In genomic region chr17:36534117-36534880, GRCh38 we compare ENCODE assay signal across 9 cellular contexts. TPM values are rescaled to one million over a fixed set of nuclear protein-coding genes. Genes with fewer than 3 reads are reported as not detected.
A peak's percentile ranks its signal among the peaks of the same experiment; 100 is the strongest.
DNase-seq lines count a peak whose midpoint lies in the region; ATAC-seq, FAIRE-seq and TF ChIP-seq lines count a peak whose summit lies in the region.
"Had no signal": no experiment of that assay in that cellular context is flagged by ENCODE, and none has a peak within 500 bp of the region (broad histone marks: within the 10 kb centered on the region; RNA-seq: fewer than 3 reads in every experiment).

TSS of gene MYO19 (minus strand) at chr17:36534868. CDS start at chr17:36532538, 2,330 bp downstream.

- no peaks in the 10 kb centered on the region for H3K27me3 Mint-ChIP-seq in activated CD8-positive, alpha-beta T cell treated with anti-CD3 and anti-CD28 coated beads, Interleukin-2, amount 10 ng/mL, durations not matched to agents 7 days and 5 days (ENCODE audit: low read depth)
- no peaks in the 10 kb centered on the region for H3K27me3 Mint-ChIP-seq in endodermal cell (ENCODE audit: insufficient read depth)
- no peaks in the 10 kb centered on the region for H3K27me3 Mint-ChIP-seq in stimulated activated memory B cell treated with anti-CD40 and anti-IgM and Interleukin-4, amounts not matched to agents 10 μg/mL and 1 μg/mL and 100 μg/mL, for 72 hours

- peak within 1 kb of the TSS; percentile 99 for H3K27ac Mint-ChIP-seq in activated CD8-positive, alpha-beta T cell treated with anti-CD3 and anti-CD28 coated beads, Interleukin-2, amount 10 ng/mL, durations not matched to agents 7 days and 5 days
- H3K27ac Mint-ChIP-seq in endodermal cell, result peak within 1 kb of the TSS; percentile 99
- H3K27ac Mint-ChIP-seq in stimulated activated memory B cell treated with anti-CD40 and anti-IgM and Interleukin-4, amounts not matched to agents 10 μg/mL and 1 μg/mL and 100 μg/mL, for 72 hours, result peak within 1 kb of the TSS; percentile 91

- H3K4me1 ChIP-seq in BE2C (0 out of 2 replicates have a peak, but pooled peaks cover 3% of the 10 kb centered on the region), endodermal cell (ENCODE audit: control insufficient read depth, insufficient read depth, low read length) (peaks cover 7% of the 10 kb centered on the region)

- peak within 1 kb of the TSS; percentile 98 for H3K4me3 Mint-ChIP-seq in activated CD8-positive, alpha-beta T cell treated with anti-CD3 and anti-CD28 coated beads, Interleukin-2, amount 10 ng/mL, durations not matched to agents 7 days and 5 days
- H3K4me3 Mint-ChIP-seq in endodermal cell, result peak within 1 kb of the TSS; percentile 88
- H3K4me3 Mint-ChIP-seq in stimulated activated memory B cell treated with anti-CD40 and anti-IgM and Interleukin-4, amounts not matched to agents 10 μg/mL and 1 μg/mL and 100 μg/mL, for 72 hours, result peak within 1 kb of the TSS; percentile 92

- peaks cover 51% of the 10 kb centered on the region for H3K36me3 Mint-ChIP-seq in activated CD8-positive, alpha-beta T cell treated with anti-CD3 and anti-CD28 coated beads, Interleukin-2, amount 10 ng/mL, durations not matched to agents 7 days and 5 days (ENCODE audit: low read depth)
- peaks cover 47% of the 10 kb centered on the region for H3K36me3 Mint-ChIP-seq in endodermal cell (ENCODE audit: low read depth)
- H3K36me3 Mint-ChIP-seq in stimulated activated memory B cell treated with anti-CD40 and anti-IgM and Interleukin-4, amounts not matched to agents 10 μg/mL and 1 μg/mL and 100 μg/mL, for 72 hours, result peaks cover 31% of the 10 kb centered on the region

- H3K27ac ChIP-seq in endodermal cell (ENCODE audit: low read depth, low read length), result peak within 1 kb of the TSS; percentile 93

- WGBS in endodermal cell (ENCODE audit: insufficient coverage in 1 of 2, insufficient read length in 1 of 2), 2 experiments, result 0 to 1% methylated on average over 14 to 44 of the region's 44 CpGs

- FAIRE-seq in GM19239 (lab: Jason Lieb, UNC), result no peak
- FAIRE-seq: TTC549 had no signal

- H3K9me3 ChIP-seq in BE2C (no peaks in the 10 kb centered on the region), endodermal cell (ENCODE audit: control insufficient read depth, low read length) (no peaks in the 10 kb centered on the region)

- H3K9me3 Mint-ChIP-seq in activated CD8-positive, alpha-beta T cell treated with anti-CD3 and anti-CD28 coated beads, Interleukin-2, amount 10 ng/mL, durations not matched to agents 7 days and 5 days (ENCODE audit: insufficient read depth), result no peaks in the 10 kb centered on the region
- no peaks in the 10 kb centered on the region for H3K9me3 Mint-ChIP-seq in endodermal cell
- no peaks in the 10 kb centered on the region for H3K9me3 Mint-ChIP-seq in stimulated activated memory B cell treated with anti-CD40 and anti-IgM and Interleukin-4, amounts not matched to agents 10 μg/mL and 1 μg/mL and 100 μg/mL, for 72 hours

- H3K36me3 ChIP-seq in BE2C (peaks cover 63% of the 10 kb centered on the region), endodermal cell (ENCODE audit: control insufficient read depth, insufficient read depth, low read length) (peaks cover 59% of the 10 kb centered on the region)

- H3K9ac ChIP-seq in endodermal cell (ENCODE audit: extremely low read depth, low read length, poor library complexity, severe bottlenecking), result peak within 1 kb of the TSS; percentile 91

- ATAC-seq in HG03460 (IDR thresholded peaks at IDR 0.05; ENCODE audit: unreplicated experiment), result peak; percentile 31
- peak; percentile 37 for ATAC-seq in activated CD8-positive, alpha-beta T cell treated with anti-CD3 and anti-CD28 coated beads, Interleukin-2, amount 10 ng/mL, durations not matched to agents 7 days and 5 days
- ATAC-seq in stimulated activated memory B cell treated with anti-CD40 and anti-IgM and Interleukin-4, amounts not matched to agents 10 μg/mL and 1 μg/mL and 100 μg/mL, for 72 hours, result peak; percentile 61

- POLR2A ChIA-PET in activated CD8-positive, alpha-beta T cell treated with anti-CD3 and anti-CD28 coated beads, Interleukin-2, amount 10 ng/mL, durations not matched to agents 7 days and 5 days (lab: Charles Lee), result interaction anchor here (0.5 to 4.2 kb wide), 6 partner anchors 10 to 1817 kb away, joined by 3 to 84 read pairs (median 8); partner anchors contain the start of genes GGNBP2, SOCS7 and ZNHIT3

- peak; percentile 71 for TF ChIP-seq CTCF in BE2C (IDR thresholded peaks at IDR 0.05; ENCODE audit: low read depth, low read length)
- peak; percentile 92 for TF ChIP-seq CTCF in endodermal cell (conservative IDR thresholded peaks at IDR 0.05)

- peaks cover 50% of the 10 kb centered on the region for H3K4me1 Mint-ChIP-seq in activated CD8-positive, alpha-beta T cell treated with anti-CD3 and anti-CD28 coated beads, Interleukin-2, amount 10 ng/mL, durations not matched to agents 7 days and 5 days (ENCODE audit: low read depth)
- H3K4me1 Mint-ChIP-seq in endodermal cell, result peaks cover 4% of the 10 kb centered on the region
- H3K4me1 Mint-ChIP-seq in stimulated activated memory B cell treated with anti-CD40 and anti-IgM and Interleukin-4, amounts not matched to agents 10 μg/mL and 1 μg/mL and 100 μg/mL, for 72 hours, result peaks cover 17% of the 10 kb centered on the region

- CTCF ChIA-PET in activated CD8-positive, alpha-beta T cell treated with anti-CD3 and anti-CD28 coated beads, Interleukin-2, amount 10 ng/mL, durations not matched to agents 7 days and 5 days (lab: Charles Lee), result interaction anchor here (1.0 to 3.2 kb wide), 10 partner anchors 10 to 189 kb away, joined by 3 to 35 read pairs (median 5); partner anchors contain the start of gene GGNBP2

- DNase-seq in BE2C (peak; percentile 75), GM19239 (ENCODE audit: insufficient read length, low spot score) (peak; percentile 26), NCI-H69 (lab: John Stamatoyannopoulos, UW) (peak; percentile 91), endodermal cell (peak; percentile 94), mesenteric fat pad (ENCODE audit: low spot score) (peak; percentile 91)
- DNase-seq in activated CD8-positive, alpha-beta T cell treated with anti-CD3 and anti-CD28 coated beads, Interleukin-2, amount 10 ng/mL, durations not matched to agents 7 days and 5 days, result peak; percentile 61

- H3K4me3 ChIP-seq in BE2C (ENCODE audit: low read depth, low read length), result peak within 1 kb of the TSS; percentile 89
- H3K4me3 ChIP-seq in endodermal cell (ENCODE audit: low read length), result peak within 1 kb of the TSS; percentile 92

- H3K27me3 ChIP-seq in BE2C (no peaks in the 10 kb centered on the region), endodermal cell (ENCODE audit: control insufficient read depth, insufficient read depth, low read length, poor library complexity, severe bottlenecking) (no peaks in the 10 kb centered on the region)

RNA-seq across cellular contexts. Expression of gene MYO19, which starts in this region (rescaled TPM):
- 44.2 TPM for polyA plus RNA-seq in BE2C (2012; ENCODE audit: insufficient read depth, insufficient read length, low read depth)
- total RNA-seq in activated CD8-positive, alpha-beta T cell treated with anti-CD3 and anti-CD28 coated beads, Interleukin-2, amount 10 ng/mL, durations not matched to agents 7 days and 5 days, result 100 to 1,000 TPM; 136 to 142 TPM
- 100 to 1,000 TPM; 133 to 154 TPM for total RNA-seq in endodermal cell
- polyA plus RNA-seq in endodermal cell (2013, experiment 1 of 2), result 63.3 TPM
- 51.5 TPM for polyA plus RNA-seq in endodermal cell (2013, experiment 2 of 2)
- total RNA-seq in mesenteric fat pad, result 46.8 TPM

Comparison
In these comparisons a context has a peak if more than half of its experiments do, and no peak if none do; other contexts are left out.
1. Peak in every context shown above with its lines: DNase-seq, ATAC-seq, H3K4me3 ChIP-seq and H3K27ac ChIP-seq.
2. DNase-seq: peak in every context shown above with its lines; median percentile 94 in endodermal cell; 91 in NCI-H69; 91 in mesenteric fat pad; 75 in BE2C; 61 in activated CD8-positive, alpha-beta T cell treated with anti-CD3 and anti-CD28 coated beads, Interleukin-2, amount 10 ng/mL, durations not matched to agents 7 days and 5 days; 26 in GM19239.